ENCODE assay signal across 19 cellular contexts in the genomic region with DNA sequence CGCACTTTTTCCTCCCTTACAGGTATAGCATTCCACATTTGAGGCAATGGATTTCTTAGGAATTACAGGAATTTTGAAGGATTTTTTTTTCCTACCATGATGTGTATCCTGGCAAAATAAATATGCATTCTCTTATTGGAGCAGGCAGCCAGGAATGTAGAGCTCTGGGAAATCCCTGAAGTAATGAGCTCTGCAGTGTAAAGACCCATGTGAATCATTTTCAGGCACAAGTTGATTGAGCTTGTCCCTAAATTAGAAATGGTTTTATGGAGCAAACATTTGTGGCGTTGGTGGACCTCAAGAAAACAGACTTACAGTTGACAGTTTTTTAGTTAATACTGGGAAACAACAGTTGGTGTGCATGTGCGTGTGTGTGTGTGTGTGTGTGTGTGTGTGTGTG.
DNase-seq lines count a peak whose midpoint lies in the region; ATAC-seq and TF ChIP-seq lines count a peak whose summit lies in the region.
"Had no signal": no experiment of that assay in that cellular context is flagged by ENCODE, and none has a peak within 500 bp of the region (broad histone marks: within the 10 kb centered on the region; RNA-seq: fewer than 3 reads in every experiment).

No MANE protein-coding gene starts in this region.

- no peaks in the 10 kb centered on the region for H3K79me2 ChIP-seq in SK-N-SH (ENCODE audit: insufficient read depth)

- H4K20me1 ChIP-seq in SK-N-SH (ENCODE audit: insufficient read depth): no peaks in the 10 kb centered on the region
- H4K20me1 ChIP-seq: BLaER1 treated with 17β-estradiol and CSF1 and Interleukin-3, amounts not matched to agents 10 nM and 100 nM had no signal

- no peak for TF ChIP-seq RAD21 in SK-N-SH (IDR thresholded peaks at IDR 0.05; ENCODE audit: low read length)

- no peaks in the 10 kb centered on the region for H3K4me1 ChIP-seq in SK-N-SH (ENCODE audit: control insufficient read depth in 1 of 2, insufficient read depth in 2 of 2, low read depth in 1 of 2, low read length in 1 of 2)
- H3K4me1 ChIP-seq: A549 had no signal

- H3K27me3 ChIP-seq in SK-N-SH (ENCODE audit: insufficient read depth): no peaks in the 10 kb centered on the region
- H3K27me3 ChIP-seq: BLaER1 treated with 17β-estradiol and CSF1 and Interleukin-3, amounts not matched to agents 10 nM and 100 nM had no signal

- H3K4me2 ChIP-seq in SK-N-SH: no peak overlapping the region
- H3K4me2 ChIP-seq: A549; BLaER1 treated with 17β-estradiol and CSF1 and Interleukin-3, amounts not matched to agents 10 nM and 100 nM had no signal

- no peaks in the 10 kb centered on the region for H3K36me3 ChIP-seq in SK-N-SH (replicated peaks in 1 of 2; ENCODE audit: control insufficient read depth in 1 of 2, insufficient read depth in 2 of 2, low read length in 1 of 2)
- H3K36me3 ChIP-seq: BLaER1 treated with 17β-estradiol and CSF1 and Interleukin-3, amounts not matched to agents 10 nM and 100 nM had no signal

- TF ChIP-seq CTCF in SK-N-SH (IDR thresholded peaks at IDR 0.05) (no peak), fibroblast of villous mesenchyme (IDR thresholded peaks at IDR 0.05; ENCODE audit: insufficient read depth, low read depth, low read length) (no peak), retinal pigment epithelial cell (conservative IDR thresholded peaks at IDR 0.05; ENCODE audit: low read depth, low read length) (no peak)

- no peak overlapping the region for H3K27ac ChIP-seq in SK-N-SH (ENCODE audit: low read depth in 2 of 2, low read length in 1 of 2)
- H3K27ac ChIP-seq: 22Rv1; A549; BLaER1 treated with 17β-estradiol and CSF1 and Interleukin-3, amounts not matched to agents 10 nM and 100 nM had no signal

- H3K9ac ChIP-seq in SK-N-SH: no peak overlapping the region
- H3K9ac ChIP-seq: BLaER1 treated with 17β-estradiol and CSF1 and Interleukin-3, amounts not matched to agents 10 nM and 100 nM had no signal

- DNase-seq in SK-N-SH (no peak), amniotic epithelial cell (ENCODE audit: low read depth) (peak; percentile 44), fibroblast of villous mesenchyme (ENCODE audit: low read depth) (peak; percentile 8), retinal pigment epithelial cell (ENCODE audit: low read depth) (peak; percentile 27), NCI-H187 (lab: John Stamatoyannopoulos, UW) (no peak)
- DNase-seq: AML-193; Calu3; CD8-positive, alpha-beta T cell; DMS79 treated with DMSO at 0.1 percent for 48 hours; EL; GOT3; H9 had no signal

- no peaks in the 10 kb centered on the region for H3K9me2 ChIP-seq in SK-N-SH

- ATAC-seq in SK-N-SH treated with all-trans-retinoic acid at 6 μM for 48 hours: no peak
- no peak for ATAC-seq in HG02678 (IDR thresholded peaks at IDR 0.05; ENCODE audit: unreplicated experiment)
- no peak for ATAC-seq in GM18907 (IDR thresholded peaks at IDR 0.05; ENCODE audit: unreplicated experiment)
- ATAC-seq: A549; CD8-positive, alpha-beta T cell; GM12878 had no signal

- no peak for TF ChIP-seq EP300 in SK-N-SH (IDR thresholded peaks at IDR 0.05; ENCODE audit: borderline replicate concordance in 1 of 2, low read depth in 1 of 2, low read length in 1 of 2)

- CTCF ChIA-PET in SK-N-SH (lab: Yijun Ruan, JAX): interaction anchor here (1.3 kb wide), 1 partner anchor 11 kb away, joined by 3 read pairs; no protein-coding TSS in a partner anchor

- H3F3A ChIP-seq in SK-N-SH (replicated peaks; ENCODE audit: insufficient read depth): no peaks in the 10 kb centered on the region

- POLR2A ChIA-PET in SK-N-SH (lab: Yijun Ruan, JAX): no interaction called here

- no peaks in the 10 kb centered on the region for H3K9me3 ChIP-seq in SK-N-SH
- H3K9me3 ChIP-seq: A549; BLaER1 treated with 17β-estradiol and CSF1 and Interleukin-3, amounts not matched to agents 10 nM and 100 nM had no signal

- WGBS in SK-N-SH (ENCODE audit: low lambda C conversion rate): 18% methylated on average over 3 of the region's 3 CpGs

- no peak overlapping the region for H2AFZ ChIP-seq in SK-N-SH (ENCODE audit: low read depth)

- H3K4me3 ChIP-seq in SK-N-SH (ENCODE audit: low read depth in 2 of 2, low read length in 1 of 2) (no peak overlapping the region), fibroblast of villous mesenchyme (ENCODE audit: low read depth, low read length) (no peak overlapping the region), retinal pigment epithelial cell (ENCODE audit: low read length) (no peak overlapping the region)
- H3K4me3 ChIP-seq: A549; BLaER1 treated with 17β-estradiol and CSF1 and Interleukin-3, amounts not matched to agents 10 nM and 100 nM; GM12878 had no signal

TF ChIP-seq in SK-N-SH treated with all-trans-retinoic acid at 6 μM for 48 hours, 23 proteins besides CTCF, POLR2A, EP300 and RAD21 (continues in another document):
- no peak for TF ChIP-seq TCF4 (CRISPR knock-in tag; IDR thresholded peaks at IDR 0.05; ENCODE audit: borderline replicate concordance)
- TF ChIP-seq ZC3H10 (CRISPR knock-in tag; IDR thresholded peaks at IDR 0.05): no peak
- TF ChIP-seq BACH2 (CRISPR knock-in tag; IDR thresholded peaks at IDR 0.05; ENCODE audit: borderline replicate concordance): no peak
- no peak for TF ChIP-seq ZNF8 (CRISPR knock-in tag; IDR thresholded peaks at IDR 0.05)
- no peak for TF ChIP-seq GLIS3 (CRISPR knock-in tag; IDR thresholded peaks at IDR 0.05)
- peak; percentile 56 for TF ChIP-seq ISL1 (CRISPR knock-in tag; IDR thresholded peaks at IDR 0.05)
- TF ChIP-seq TSHZ2 (CRISPR knock-in tag; IDR thresholded peaks at IDR 0.05): no peak

TF ChIP-seq in SK-N-SH, 30 proteins besides CTCF, POLR2A, EP300 and RAD21:
- no peak for TF ChIP-seq PBX3 (IDR thresholded peaks at IDR 0.05)
- TF ChIP-seq, protein P1, sequence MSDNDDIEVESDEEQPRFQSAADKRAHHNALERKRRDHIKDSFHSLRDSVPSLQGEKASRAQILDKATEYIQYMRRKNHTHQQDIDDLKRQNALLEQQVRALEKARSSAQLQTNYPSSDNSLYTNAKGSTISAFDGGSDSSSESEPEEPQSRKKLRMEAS (IDR thresholded peaks at IDR 0.05; ENCODE audit: low read depth): no peak
- no peak for TF ChIP-seq USF1 (IDR thresholded peaks at IDR 0.05; ENCODE audit: borderline replicate concordance, low read depth)
- TF ChIP-seq NRF1 (IDR thresholded peaks at IDR 0.05; ENCODE audit: low read depth, low read length): no peak
- TF ChIP-seq RXRA (IDR thresholded peaks at IDR 0.05; ENCODE audit: borderline replicate concordance, low read depth): no peak
- TF ChIP-seq FOXJ3 (CRISPR knock-in tag; IDR thresholded peaks at IDR 0.05): no peak
- TF ChIP-seq TCF12 (IDR thresholded peaks at IDR 0.05): no peak
- TF ChIP-seq SIN3A (IDR thresholded peaks at IDR 0.05; ENCODE audit: borderline replicate concordance, low read depth, low read length): no peak
- no peak for TF ChIP-seq JUND (IDR thresholded peaks at IDR 0.05)
- no peak for TF ChIP-seq GATA2 (CRISPR knock-in tag; IDR thresholded peaks at IDR 0.05)
- TF ChIP-seq MXI1 (IDR thresholded peaks at IDR 0.05; ENCODE audit: low read depth, low read length): no peak
- no peak for TF ChIP-seq USF2 (IDR thresholded peaks at IDR 0.05; ENCODE audit: borderline replicate concordance, low read depth, low read length)

Comparison
In these comparisons a context has a peak if more than half of its experiments do, and no peak if none do; other contexts are left out.
1. DNase-seq: peak in amniotic epithelial cell (single experiment), fibroblast of villous mesenchyme (single experiment) and retinal pigment epithelial cell (single experiment); none in SK-N-SH (single experiment) and NCI-H187 (0 of 2).